8 cellular contexts compared by ENCODE assay signal in the genomic region with DNA sequence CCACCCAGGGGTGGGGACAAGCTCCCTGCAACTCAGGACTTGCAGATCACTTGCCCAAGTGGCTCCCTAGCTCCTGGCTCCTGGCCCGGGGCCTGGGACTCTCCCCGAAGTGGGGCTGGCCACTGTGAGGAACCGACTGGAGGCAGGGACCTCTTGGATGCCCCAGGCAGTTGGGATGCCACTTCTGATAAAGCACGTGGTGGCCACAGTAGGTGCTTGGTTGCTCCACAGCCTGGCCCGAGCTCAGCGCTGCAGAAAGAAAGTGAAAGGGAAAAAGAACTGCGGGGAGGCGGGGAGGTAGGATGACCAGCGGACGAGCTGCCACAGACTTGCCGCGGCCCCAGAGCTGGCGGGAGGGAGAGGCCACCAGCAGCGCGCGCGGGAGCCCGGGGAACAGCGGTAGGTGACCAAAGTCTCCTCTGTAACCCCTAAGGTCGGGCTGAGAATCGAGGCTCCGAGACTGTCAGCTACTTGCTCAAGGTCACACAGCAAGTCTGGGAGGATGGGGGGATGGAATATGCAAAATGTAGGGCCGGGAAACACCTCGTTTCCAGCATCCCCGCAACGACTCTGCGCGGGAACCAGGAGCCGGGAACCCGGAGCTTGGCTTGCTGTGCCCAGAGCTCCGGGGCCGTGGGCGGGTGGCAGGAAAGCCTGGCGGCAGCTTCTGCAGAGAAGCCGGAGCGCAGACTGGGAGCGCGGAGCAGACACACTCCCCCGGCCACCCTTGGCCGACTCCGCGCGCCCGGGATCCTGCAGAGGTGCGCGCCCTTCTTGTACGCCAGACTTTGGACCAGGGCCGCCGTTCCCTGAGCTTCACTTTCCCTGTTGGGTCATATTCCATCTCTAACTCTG. TPM values are rescaled to one million over a fixed set of nuclear protein-coding genes. Genes with fewer than 3 reads are reported as not detected.
DNase-seq lines count a peak whose midpoint lies in the region; ATAC-seq, FAIRE-seq and TF ChIP-seq lines count a peak whose summit lies in the region.

No MANE protein-coding gene starts in this region.

- H3K27ac ChIP-seq in CD4-positive, alpha-beta memory T cell (ENCODE audit: low read depth, low read length), result peak overlapping the region; percentile 16
- H3K27ac ChIP-seq in H1 (ENCODE audit: low read depth, low read length), result no peak overlapping the region

- H3K4me1 ChIP-seq in CD4-positive, alpha-beta memory T cell (ENCODE audit: insufficient read depth, low read length), result peaks cover 49% of the 10 kb centered on the region
- H3K4me1 ChIP-seq in H1 (replicated peaks in 1 of 4; ENCODE audit: control insufficient read depth in 3 of 4, insufficient read depth in 4 of 4, low read length in 3 of 4) (peaks cover 0 to 9% (median 2%) of the 10 kb centered on the region in 4 experiments; a peak in 3 of 7 replicates), mononuclear cell (ENCODE audit: insufficient read depth, low read length) (peaks cover 89% of the 10 kb centered on the region)

- 28% methylated on average over 41 of the region's 49 CpGs; no CpG with 5 or more reads in 1 of the 2 experiments for whole genome bisulfite sequencing in H1 (ENCODE audit: extremely low coverage in 1 of 2, insufficient coverage in 1 of 2, insufficient read length in 1 of 2, insufficient replicate concordance in 2 of 2, low coverage in 1 of 2, low lambda C conversion rate in 2 of 2, missing lambda C conversion rate in 1 of 2), 2 experiments

- H3K36me3 Mint-ChIP-seq in CD4-positive, alpha-beta memory T cell, result peaks cover 0 to 2% of the 10 kb centered on the region in 2 donors

- no peak overlapping the region for H3K56ac ChIP-seq in H1 (replicated peaks; ENCODE audit: insufficient read length, low read depth, low read length)

- H2BK12ac ChIP-seq in H1 (ENCODE audit: low read depth, low read length), result no peak overlapping the region

- H4K91ac ChIP-seq in H1 (replicated peaks; ENCODE audit: insufficient read length, low read length), result no peak overlapping the region

- H2BK15ac ChIP-seq in H1 (ENCODE audit: low read length), result no peak overlapping the region; the same call in 1 of the 2 replicates

- no peak overlapping the region for H2AK5ac ChIP-seq in H1 (ENCODE audit: low read depth, low read length)

- no peaks in the 10 kb centered on the region for H3K79me2 ChIP-seq in H1 (ENCODE audit: control insufficient read depth in 1 of 2, insufficient read depth in 2 of 2, low read length in 2 of 2)

- DNase-seq in CD4-positive, alpha-beta memory T cell, result peak in 2 of 5 donors; percentile 1 to 5
- DNase-seq in RPMI8226 (peak; percentile 78), H1 (ENCODE audit: low read depth in 1 of 2, low spot score in 2 of 2) (peak in 1 of 2 experiments; percentile 56), NCI-H2107 treated with DMSO at 0.1 percent for 48 hours (lab: John Stamatoyannopoulos, UW; ENCODE audit: unreplicated experiment) (no peak), HUDEP-2 (lab: John Stamatoyannopoulos, UW; ENCODE audit: unreplicated experiment in 76 of 76) (no peak)

- H3K23me2 ChIP-seq in H1 (ENCODE audit: low read depth, low read length), result 0 out of 2 replicates have a peak, but pooled peaks cover 2% of the 10 kb centered on the region

- H2AFZ ChIP-seq in H1 (ENCODE audit: low read length), result peak overlapping the region; percentile 77; the same call in 1 of the 2 replicates

- H3K4me1 Mint-ChIP-seq in CD4-positive, alpha-beta memory T cell, result peaks cover 27 to 55% (median 35%) of the 10 kb centered on the region in 4 donors

- peaks cover 0 to 3% (median 0%) of the 10 kb centered on the region in 8 donors for H3K9me3 Mint-ChIP-seq in CD4-positive, alpha-beta memory T cell

- TF ChIP-seq POLR2A in H1 (IDR thresholded peaks at IDR 0.05; ENCODE audit: control extremely low read depth in 1 of 2, low read depth in 2 of 2, low read length in 2 of 2), result no peak

- H2BK120ac ChIP-seq in H1 (replicated peaks; ENCODE audit: low read depth, low read length), result no peak overlapping the region

- H4K8ac ChIP-seq in H1 (ENCODE audit: extremely low read depth, insufficient read depth, low read length), result peak overlapping the region; percentile 22; the same call in 1 of the 2 replicates

- H3K14ac ChIP-seq in H1 (ENCODE audit: insufficient read length), result no peak overlapping the region

- H3K27me3 Mint-ChIP-seq in CD4-positive, alpha-beta memory T cell, result peaks cover 9 to 36% of the 10 kb centered on the region in 2 donors

- H3K27me3 ChIP-seq in CD4-positive, alpha-beta memory T cell (ENCODE audit: insufficient read depth, low read length), result peaks cover 3% of the 10 kb centered on the region
- H3K27me3 ChIP-seq in H1 (replicated peaks in 1 of 4; ENCODE audit: control insufficient read depth in 3 of 4, extremely low read depth in 1 of 4, insufficient read depth in 3 of 4, low read length in 3 of 4) (peaks cover 4 to 33% (median 28%) of the 10 kb centered on the region in 4 experiments), mononuclear cell (ENCODE audit: insufficient read depth, low read length) (no peaks in the 10 kb centered on the region)

- H3K27ac Mint-ChIP-seq in CD4-positive, alpha-beta memory T cell, result peak overlapping the region in 5 of 7 donors; percentile 8 to 84 (median 44)

- no peaks in the 10 kb centered on the region for H3K9me3 ChIP-seq in CD4-positive, alpha-beta memory T cell (ENCODE audit: control insufficient read depth in 1 of 2, low read length in 2 of 2)
- H3K9me3 ChIP-seq in H1 (ENCODE audit: insufficient read depth in 2 of 2, low read depth in 1 of 2, low read length in 1 of 2) (no peaks in the 10 kb centered on the region), mononuclear cell (ENCODE audit: low read depth, low read length) (no peaks in the 10 kb centered on the region)

- CTCF ChIA-PET in CD4-positive, alpha-beta memory T cell (lab: Charles Lee; ENCODE audit: partially characterized antibody), result interaction anchor here (0.8 to 1.2 kb wide), 3 partner anchors 8 to 141 kb away, joined by 3 to 4 read pairs (median 4); no protein-coding TSS in a partner anchor
- CTCF ChIA-PET in H1 (lab: Charles Lee; ENCODE audit: partially characterized antibody), result interaction anchor here (0.7 to 4.2 kb wide), 10 partner anchors 10 to 177 kb away, joined by 3 to 29 read pairs (median 4); no protein-coding TSS in a partner anchor

- intact Hi-C loops in CD4-positive, alpha-beta memory T cell (cut with micrococcal nuclease), result no loop called here

- no peaks in the 10 kb centered on the region for H3K36me3 ChIP-seq in CD4-positive, alpha-beta memory T cell (ENCODE audit: insufficient read depth, low read length)
- no peaks in the 10 kb centered on the region for H3K36me3 ChIP-seq in H1 (ENCODE audit: control insufficient read depth in 2 of 4, insufficient read depth in 4 of 4, low read length in 3 of 4)

- POLR2A ChIA-PET in CD4-positive, alpha-beta memory T cell (lab: Charles Lee; ENCODE audit: partially characterized antibody), result interaction anchor here (0.7 to 1.1 kb wide), 2 partner anchors 8 to 135 kb away, joined by 3 to 4 read pairs; a partner anchor contains a TSS
- POLR2A ChIA-PET in H1 (lab: Charles Lee; ENCODE audit: partially characterized antibody), result interaction anchor here (0.7 to 1.2 kb wide), 3 partner anchors 10 to 75 kb away, joined by 3 to 4 read pairs (median 3); no protein-coding TSS in a partner anchor

- TF ChIP-seq RAD21 in H1 (IDR thresholded peaks at IDR 0.05 in 1 of 2, conservative IDR thresholded peaks at IDR 0.05 in 1 of 2; ENCODE audit: low read depth in 2 of 2, low read length in 2 of 2), result no peak

- no peak overlapping the region for H2BK5ac ChIP-seq in H1 (ENCODE audit: low read depth, low read length)

- no peak for TF ChIP-seq CTCF in H1 (IDR thresholded peaks at IDR 0.05; ENCODE audit: control extremely low read depth in 1 of 3, insufficient read depth in 1 of 3, low read depth in 1 of 3, low read length in 3 of 3)

- peak overlapping the region; percentile 87 to 93 (median 90) for H3K4me3 Mint-ChIP-seq in CD4-positive, alpha-beta memory T cell

- no peak overlapping the region for H3K23ac ChIP-seq in H1 (ENCODE audit: insufficient read length)

- H3K4me3 ChIP-seq in CD4-positive, alpha-beta memory T cell (ENCODE audit: low read length in 2 of 2), result peak overlapping the region; percentile 23 to 49
- H3K4me3 ChIP-seq in H1 (ENCODE audit: extremely low read depth in 1 of 4, insufficient read depth in 2 of 4, low read depth in 3 of 4, low read length in 4 of 4) (peak overlapping the region; percentile 17 to 56 (median 48); a peak in 7 of 8 replicates), mononuclear cell (ENCODE audit: low read length) (peak overlapping the region; percentile 66)

- FAIRE-seq in H1 (lab: Jason Lieb, UNC), result no peak

- ATAC-seq in GM19351 (IDR thresholded peaks at IDR 0.05; ENCODE audit: unreplicated experiment) (peak; percentile 33), GM18907 (IDR thresholded peaks at IDR 0.05; ENCODE audit: unreplicated experiment) (no peak)

- no peak overlapping the region for H4K5ac ChIP-seq in H1 (ENCODE audit: insufficient read length, low read depth, low read length)

- H3K18ac ChIP-seq in H1 (ENCODE audit: extremely low read depth, low read length), result no peak overlapping the region; the same call in 1 of the 2 replicates

- no peak overlapping the region for H3K9ac ChIP-seq in H1 (replicated peaks in 1 of 4; ENCODE audit: extremely low read depth in 1 of 4, low read depth in 3 of 4, low read length in 3 of 4)

- no peaks in the 10 kb centered on the region for H3K79me1 ChIP-seq in H1 (ENCODE audit: low read depth, low read length)

- peak overlapping the region; percentile 65 to 78 for H3K4me2 ChIP-seq in H1 (ENCODE audit: insufficient read depth in 1 of 2, low read depth in 2 of 2, low read length in 2 of 2)

- H4K20me1 ChIP-seq in H1 (replicated peaks in 1 of 2; ENCODE audit: control insufficient read depth in 1 of 2, insufficient read depth in 2 of 2, low read length in 2 of 2), result no peaks in the 10 kb centered on the region

- no peak overlapping the region for H3K4ac ChIP-seq in H1 (replicated peaks; ENCODE audit: insufficient read length, low read depth, low read length)

- H2BK20ac ChIP-seq in H1 (ENCODE audit: low read length), result no peak overlapping the region

- no peak for TF ChIP-seq EP300 in H1 (IDR thresholded peaks at IDR 0.05; ENCODE audit: borderline replicate concordance in 1 of 2, low read depth in 2 of 2, low read length in 2 of 2)

TF ChIP-seq in H1, 55 proteins besides CTCF, POLR2A, EP300 and RAD21 (continues in another document):
- TF ChIP-seq RXRA (IDR thresholded peaks at IDR 0.05; ENCODE audit: insufficient read depth, low read depth, low read length), result no peak

RNA-seq across cellular contexts. Expression of a gene that starts 1.9 kb away (rescaled TPM):
- 1 to 10 TPM; 1.5 to 1.6 TPM for total RNA-seq in CD4-positive, alpha-beta memory T cell
- 1 to 10 TPM in 1 of 2 donors, under 1 TPM in 1; 0.08 to 1.6 TPM for polyA plus RNA-seq in CD4-positive, alpha-beta memory T cell
- 0.06 and 0.07 TPM in 2 replicates for total RNA-seq in H1 (2021; fragmentation: NEBNext Ultra II Directional; extraction: Animal tissue kit (Norgen Biotek cat#: 25700))
- 0.16 and 0.17 TPM in 2 replicates for polyA plus RNA-seq in H1 (2011; rRNA removed)
- 0.14 TPM for polyA plus RNA-seq in H1 (2011; cell fraction: cytosol; rRNA removed)
- polyA plus RNA-seq in H1 (2011; cell fraction: nucleus; rRNA removed), result 0.44 TPM
- polyA plus RNA-seq in H1 (2012, experiment 1 of 2), result 0.13 to 0.37 TPM (median 0.29 TPM) in 4 replicates
- polyA plus RNA-seq in H1 (2012, experiment 2 of 2), result 0.14 TPM
- 0.02 TPM for polyA plus RNA-seq in H1 (2013, experiment 1 of 2)
- 0.04 TPM for polyA plus RNA-seq in H1 (2013, experiment 2 of 2)
- 0.05 and 0.09 TPM in 2 replicates for polyA minus RNA-seq in H1 (2011; rRNA and poly(A)+ RNA removed)
- not detected for polyA minus RNA-seq in H1 (2011; cell fraction: cytosol; rRNA and poly(A)+ RNA removed)
- not detected for polyA minus RNA-seq in H1 (2011; cell fraction: nucleus; rRNA and poly(A)+ RNA removed)
- total RNA-seq in mononuclear cell, result 10.4 TPM
